8 cellular contexts compared by ENCODE assay signal in the genomic region with DNA sequence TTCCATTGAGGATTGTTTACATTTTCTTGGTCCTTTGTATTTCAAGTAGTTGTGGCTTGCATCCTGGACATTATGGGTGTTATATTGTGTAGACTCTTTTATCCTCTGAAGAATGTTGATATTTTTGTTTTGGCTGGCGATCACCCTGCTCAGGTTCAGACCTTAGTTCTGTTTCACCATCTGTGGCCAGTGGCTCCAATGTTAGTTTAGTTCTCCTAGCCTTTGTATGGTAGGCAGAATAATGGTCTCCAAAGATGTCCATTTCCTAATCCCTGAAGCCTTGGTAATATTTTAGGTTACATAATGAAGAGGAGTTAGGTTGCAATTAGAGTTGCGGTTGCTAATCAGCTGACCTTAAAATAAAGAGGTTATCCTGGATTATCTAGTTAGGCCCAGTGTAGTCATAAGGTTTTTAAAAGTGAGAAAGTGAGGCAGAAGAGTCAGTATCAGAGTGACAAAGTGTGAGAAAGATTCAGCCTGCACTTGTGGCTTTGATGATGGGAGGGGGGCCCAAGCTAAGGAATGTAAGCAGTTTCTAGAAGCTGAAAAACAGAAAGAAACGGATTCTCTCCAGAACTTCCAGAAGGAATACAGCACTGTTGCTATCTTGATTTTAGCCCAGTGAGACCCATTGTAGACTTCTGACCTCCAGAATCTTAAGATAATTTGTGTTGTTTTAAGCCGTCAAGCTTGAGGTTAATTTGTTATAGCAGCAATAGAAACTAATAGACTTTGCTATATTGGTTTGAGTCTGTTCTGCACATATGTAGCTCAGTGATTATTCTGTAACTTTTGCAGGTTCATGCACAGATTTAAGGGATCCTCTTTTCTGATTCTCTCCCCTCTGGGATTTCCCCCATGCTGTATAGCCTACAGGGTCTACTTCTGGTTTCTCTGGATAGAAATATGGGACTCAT. TPM values are rescaled to one million over a fixed set of nuclear protein-coding genes. Genes with fewer than 3 reads are reported as not detected.
DNase-seq lines count a peak whose midpoint lies in the region; ATAC-seq, FAIRE-seq and TF ChIP-seq lines count a peak whose summit lies in the region.

No MANE protein-coding gene starts in this region.

- ATAC-seq in HG02840 (IDR thresholded peaks at IDR 0.05; ENCODE audit: low FRiP score, unreplicated experiment), result peak; percentile 48
- peak; percentile 68 to 70 for ATAC-seq in stimulated activated naive B cell treated with anti-CD40 and anti-IgM and Interleukin-4, amounts not matched to agents 10 μg/mL and 1 μg/mL and 100 μg/mL, for 72 hours (replicated peaks)
- ATAC-seq in pancreas, result no peak

- H3K27me3 ChIP-seq in pancreas (no peaks in the 10 kb centered on the region), H7 (ENCODE audit: control insufficient read depth, insufficient read depth, low read length) (no peaks in the 10 kb centered on the region)

- no peaks in the 10 kb centered on the region for H3K36me3 ChIP-seq in pancreas
- H3K36me3 ChIP-seq in H7 (replicated peaks; ENCODE audit: control insufficient read depth, insufficient read depth, low read length), result no peaks in the 10 kb centered on the region

- intact Hi-C loops in pancreas (cut with DNase I), result no loop called here

- no peaks in the 10 kb centered on the region for H3K9me3 Mint-ChIP-seq in T-helper 2 cell treated with Interferon-gamma antibody and Interleukin-4, amounts not matched to agents 5 μg/mL and 100 μg/mL, for 36 hours
- H3K9me3 Mint-ChIP-seq in stimulated activated naive B cell treated with anti-CD40 and anti-IgM and Interleukin-4, amounts not matched to agents 10 μg/mL and 1 μg/mL and 100 μg/mL, for 72 hours, result peaks cover 0 to 2% of the 10 kb centered on the region in 2 donors

- H3K4me1 Mint-ChIP-seq in T-helper 2 cell treated with Interferon-gamma antibody and Interleukin-4, amounts not matched to agents 5 μg/mL and 100 μg/mL, for 36 hours (ENCODE audit: low read depth), result peaks cover 63% of the 10 kb centered on the region
- peaks cover 36 to 67% of the 10 kb centered on the region in 2 donors for H3K4me1 Mint-ChIP-seq in stimulated activated naive B cell treated with anti-CD40 and anti-IgM and Interleukin-4, amounts not matched to agents 10 μg/mL and 1 μg/mL and 100 μg/mL, for 72 hours

- H3K4me3 ChIP-seq in pancreas (no peak overlapping the region), H7 (ENCODE audit: insufficient read depth, low read depth, low read length) (no peak overlapping the region)

- WGBS in pancreas, 2 donors, result 84 to 86% methylated on average over 4 of the region's 4 CpGs

- H3K27ac Mint-ChIP-seq in T-helper 2 cell treated with Interferon-gamma antibody and Interleukin-4, amounts not matched to agents 5 μg/mL and 100 μg/mL, for 36 hours, result peak overlapping the region; percentile 71
- H3K27ac Mint-ChIP-seq in stimulated activated naive B cell treated with anti-CD40 and anti-IgM and Interleukin-4, amounts not matched to agents 10 μg/mL and 1 μg/mL and 100 μg/mL, for 72 hours, result peak overlapping the region; percentile 77

- no peak for TF ChIP-seq CTCF in pancreas (IDR thresholded peaks at IDR 0.05)

- peaks cover 22% of the 10 kb centered on the region for H3K36me3 Mint-ChIP-seq in T-helper 2 cell treated with Interferon-gamma antibody and Interleukin-4, amounts not matched to agents 5 μg/mL and 100 μg/mL, for 36 hours (ENCODE audit: low read depth)
- peaks cover 10 to 19% of the 10 kb centered on the region in 2 donors for H3K36me3 Mint-ChIP-seq in stimulated activated naive B cell treated with anti-CD40 and anti-IgM and Interleukin-4, amounts not matched to agents 10 μg/mL and 1 μg/mL and 100 μg/mL, for 72 hours

- no peaks in the 10 kb centered on the region for H3K27me3 Mint-ChIP-seq in T-helper 2 cell treated with Interferon-gamma antibody and Interleukin-4, amounts not matched to agents 5 μg/mL and 100 μg/mL, for 36 hours (ENCODE audit: low read depth)
- H3K27me3 Mint-ChIP-seq in stimulated activated naive B cell treated with anti-CD40 and anti-IgM and Interleukin-4, amounts not matched to agents 10 μg/mL and 1 μg/mL and 100 μg/mL, for 72 hours, result no peaks in the 10 kb centered on the region

- peak; percentile 69 for DNase-seq in activated effector memory CD4-positive, alpha-beta T cell treated with anti-CD3 and anti-CD28 coated beads, Interleukin-2, amount 50 U/mL, for 16 hours
- no peak for DNase-seq in activated effector memory CD4-positive, alpha-beta T cell treated with Interleukin-2 at 50 U/mL for 16 hours
- DNase-seq in T-helper 2 cell treated with Interferon-gamma antibody and Interleukin-4, amounts not matched to agents 5 μg/mL and 100 μg/mL, for 36 hours (ENCODE audit: low spot score), result peak; percentile 45
- no peak for DNase-seq in stimulated activated naive B cell treated with anti-CD40 and anti-IgM and Interleukin-4, amounts not matched to agents 10 μg/mL and 1 μg/mL and 100 μg/mL, for 72 hours
- no peak for DNase-seq in pancreas
- no peak for DNase-seq in NCI-H510A (lab: John Stamatoyannopoulos, UW)
- DNase-seq in H7, result no peak

- no peak overlapping the region for H3K27ac ChIP-seq in pancreas

- H3K4me1 ChIP-seq in pancreas, result peaks cover 8 to 12% (median 9%) of the 10 kb centered on the region in 3 donors

- no peak for FAIRE-seq in pancreas (lab: Jason Lieb, UNC)

- H3K9me3 ChIP-seq in pancreas, result no peaks in the 10 kb centered on the region

- peak overlapping the region; percentile 60 for H3K4me3 Mint-ChIP-seq in T-helper 2 cell treated with Interferon-gamma antibody and Interleukin-4, amounts not matched to agents 5 μg/mL and 100 μg/mL, for 36 hours
- peak overlapping the region; percentile 69 to 75 for H3K4me3 Mint-ChIP-seq in stimulated activated naive B cell treated with anti-CD40 and anti-IgM and Interleukin-4, amounts not matched to agents 10 μg/mL and 1 μg/mL and 100 μg/mL, for 72 hours

RNA-seq across cellular contexts. Expression of gene LNPEP, which starts 21.5 kb away (rescaled TPM):
- 10 to 100 TPM in 3 of 6 donors, 1 to 10 TPM in 3; 9.1 to 20.0 (median 12.4) TPM for total RNA-seq in pancreas
- 1 to 10 TPM; 2.0 to 4.6 TPM for polyA plus RNA-seq in pancreas
- 2.8 and 3.7 TPM in 2 replicates for total RNA-seq in H7 (2014; rRNA removed; shearing (Covaris generic))

Comparison
In these comparisons a context has a peak if more than half of its experiments do, and no peak if none do; other contexts are left out.
1. DNase-seq: peak in activated effector memory CD4-positive, alpha-beta T cell treated with anti-CD3 and anti-CD28 coated beads, Interleukin-2, amount 50 U/mL, for 16 hours (single experiment) and T-helper 2 cell treated with Interferon-gamma antibody and Interleukin-4, amounts not matched to agents 5 μg/mL and 100 μg/mL, for 36 hours (single experiment); none in activated effector memory CD4-positive, alpha-beta T cell treated with Interleukin-2 at 50 U/mL for 16 hours (single experiment), stimulated activated naive B cell treated with anti-CD40 and anti-IgM and Interleukin-4, amounts not matched to agents 10 μg/mL and 1 μg/mL and 100 μg/mL, for 72 hours (single experiment), pancreas (0 of 6), NCI-H510A (single experiment) and H7 (single experiment).
2. ATAC-seq: peak in HG02840 (single experiment) and stimulated activated naive B cell treated with anti-CD40 and anti-IgM and Interleukin-4, amounts not matched to agents 10 μg/mL and 1 μg/mL and 100 μg/mL, for 72 hours (2 of 2); none in pancreas (0 of 4).